ENCODE assay signal across 26 cellular contexts in the genomic region with DNA sequence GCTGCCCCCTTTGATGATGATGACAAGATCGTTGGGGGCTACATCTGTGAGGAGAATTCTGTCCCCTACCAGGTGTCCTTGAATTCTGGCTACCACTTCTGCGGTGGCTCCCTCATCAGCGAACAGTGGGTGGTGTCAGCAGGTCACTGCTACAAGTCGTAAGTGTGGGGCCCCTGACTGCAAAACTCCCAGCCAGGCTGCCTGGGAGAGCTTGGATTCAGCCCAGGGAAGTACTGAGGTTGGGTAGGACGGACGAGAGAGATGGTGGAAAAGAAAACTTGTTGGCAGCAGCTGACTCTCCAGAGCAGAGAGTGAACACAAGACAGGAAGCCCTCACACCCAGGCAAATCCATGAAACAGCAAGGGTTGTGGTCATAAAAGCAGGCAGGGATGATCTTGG. TPM values are rescaled to one million over a fixed set of nuclear protein-coding genes. Genes with fewer than 3 reads are reported as not detected.
"Had no signal": no experiment of that assay in that cellular context is flagged by ENCODE, and none has a peak within 500 bp of the region (broad histone marks: within the 10 kb centered on the region; RNA-seq: fewer than 3 reads in every experiment).

No MANE protein-coding gene starts in this region.

- H3K9me3 Mint-ChIP-seq: activated naive CD8-positive, alpha-beta T cell treated with anti-CD3 and anti-CD28 coated beads, Interleukin-2, amount 10 ng/mL, durations not matched to agents 7 days and 5 days; central memory CD8-positive, alpha-beta T cell had no signal

- H3K27ac ChIP-seq: adrenal gland, breast epithelium had no signal

- H3K4me3 ChIP-seq: adrenal gland, breast epithelium had no signal

- H3K27ac Mint-ChIP-seq: activated CD8-positive, alpha-beta T cell treated with anti-CD3 and anti-CD28 coated beads, Interleukin-2, amount 10 ng/mL, durations not matched to agents 7 days and 5 days; activated naive CD8-positive, alpha-beta T cell treated with anti-CD3 and anti-CD28 coated beads, Interleukin-2, amount 10 ng/mL, durations not matched to agents 7 days and 5 days; T-helper 17 cell; WTC11 had no signal

- H3K27me3 Mint-ChIP-seq: activated naive CD8-positive, alpha-beta T cell treated with anti-CD3 and anti-CD28 coated beads, Interleukin-2, amount 10 ng/mL, durations not matched to agents 7 days and 5 days; central memory CD8-positive, alpha-beta T cell; T-helper 17 cell had no signal

- H3K27me3 ChIP-seq: adrenal gland, breast epithelium had no signal

- H3K4me1 ChIP-seq: adrenal gland, breast epithelium had no signal

- H3K36me3 Mint-ChIP-seq: WTC11 had no signal

- ATAC-seq: activated CD8-positive, alpha-beta T cell treated with anti-CD3 and anti-CD28 coated beads, Interleukin-2, amount 10 ng/mL, durations not matched to agents 7 days and 5 days; PC-3; T-helper 17 cell; WTC11 had no signal

- DNase-seq: activated CD4-positive, alpha-beta T cell treated with anti-CD3 and anti-CD28 coated beads for 48 hours; activated CD4-positive, alpha-beta T cell treated with anti-CD3 and anti-CD28 coated beads, Interleukin-2, amount 50 U/mL, for 4 hours; activated CD4-positive, CD25-positive, alpha-beta regulatory T cell treated with anti-CD3 and anti-CD28 coated beads, Interleukin-2, amount 50 U/mL, for 72 hours; activated CD8-positive, alpha-beta memory T cell treated with anti-CD3 and anti-CD28 coated beads, Interleukin-2, amount 50 U/mL, for 48 hours; activated CD8-positive, alpha-beta T cell treated with anti-CD3 and anti-CD28 coated beads, Interleukin-2, amount 10 ng/mL, durations not matched to agents 7 days and 5 days; activated naive CD4-positive, alpha-beta T cell treated with anti-CD3 and anti-CD28 coated beads, Interleukin-2, amount 50 U/mL, for 16 hours; activated naive CD8-positive, alpha-beta T cell treated with anti-CD3 and anti-CD28 coated beads, Interleukin-2, amount 10 ng/mL, durations not matched to agents 7 days and 5 days; activated T-cell treated with anti-CD3 and anti-CD28 coated beads, Interleukin-2, amount 50 U/mL, for 1 hour; adrenal gland; anterior cingulate cortex; KBM-7; NCI-H1436; NCI-H2171; NCI-H2227 treated with DMSO at 0.1 percent for 48 hours; NCI-H446 treated with DMSO at 0.1 percent for 48 hours; NCI-H524 treated with DMSO at 0.1 percent for 48 hours; NCI-H774; PC-3; SIG-M5; T-helper 17 cell; T-helper 9 cell had no signal

- H3K36me3 ChIP-seq: adrenal gland, breast epithelium had no signal

- H3K9me3 ChIP-seq: adrenal gland, breast epithelium had no signal

- H3K4me3 Mint-ChIP-seq: activated CD8-positive, alpha-beta T cell treated with anti-CD3 and anti-CD28 coated beads, Interleukin-2, amount 10 ng/mL, durations not matched to agents 7 days and 5 days; activated naive CD8-positive, alpha-beta T cell treated with anti-CD3 and anti-CD28 coated beads, Interleukin-2, amount 10 ng/mL, durations not matched to agents 7 days and 5 days; central memory CD8-positive, alpha-beta T cell; T-helper 17 cell; WTC11 had no signal

RNA-seq across cellular contexts. Expression of a gene that starts 1.3 kb away (rescaled TPM):
- total RNA-seq: activated CD8-positive, alpha-beta T cell treated with anti-CD3 and anti-CD28 coated beads, Interleukin-2, amount 10 ng/mL, durations not matched to agents 7 days and 5 days; activated naive CD8-positive, alpha-beta T cell treated with anti-CD3 and anti-CD28 coated beads, Interleukin-2, amount 10 ng/mL, durations not matched to agents 7 days and 5 days; breast epithelium; LHCN-M2; M059J; T-helper 17 cell had no signal

RNA-seq across cellular contexts. Expression of a gene that starts 22.8 kb away (rescaled TPM):
- total RNA-seq: activated CD8-positive, alpha-beta T cell treated with anti-CD3 and anti-CD28 coated beads, Interleukin-2, amount 10 ng/mL, durations not matched to agents 7 days and 5 days; activated naive CD8-positive, alpha-beta T cell treated with anti-CD3 and anti-CD28 coated beads, Interleukin-2, amount 10 ng/mL, durations not matched to agents 7 days and 5 days; breast epithelium; LHCN-M2; M059J; PC-3; T-helper 17 cell had no signal
